ENCODE assay signal across 18 cellular contexts in the genomic region with DNA sequence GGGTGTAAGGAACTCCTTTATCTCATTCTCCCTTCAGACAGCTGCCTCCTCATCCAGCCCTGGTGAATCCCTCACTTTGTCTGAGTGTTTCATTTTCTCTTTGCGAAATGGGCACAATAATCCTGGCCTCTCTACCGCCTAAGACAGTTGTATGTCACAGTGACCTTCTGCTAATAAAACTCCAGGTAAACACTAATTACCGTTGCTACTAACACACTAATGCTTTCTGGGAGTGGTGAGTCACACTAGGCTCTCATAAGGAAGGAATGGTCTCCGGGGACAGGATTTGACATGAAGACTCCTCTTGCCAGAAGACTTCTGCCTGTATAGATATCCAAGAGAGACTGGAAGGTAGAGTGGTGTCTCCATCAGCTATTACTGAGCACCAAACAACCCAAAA.
DNase-seq lines count a peak whose midpoint lies in the region; ATAC-seq and TF ChIP-seq lines count a peak whose summit lies in the region.
"Had no signal": no experiment of that assay in that cellular context is flagged by ENCODE, and none has a peak within 500 bp of the region (broad histone marks: within the 10 kb centered on the region; RNA-seq: fewer than 3 reads in every experiment).

No MANE protein-coding gene starts in this region.

- no peak overlapping the region for H2BK5ac ChIP-seq in trophoblast cell (ENCODE audit: low read depth, low read length, poor library complexity)

- POLR2A ChIA-PET in HCT116 (lab: Charles Lee): no interaction called here

- H3K14ac ChIP-seq in trophoblast cell (ENCODE audit: low read length): no peak overlapping the region

- H3K4ac ChIP-seq in trophoblast cell (ENCODE audit: low read depth, low read length): no peak overlapping the region

- CTCF ChIA-PET in HCT116 (lab: Charles Lee): interaction anchor here (0.7 kb wide), 1 partner anchor 9 kb away, joined by 3 read pairs; no protein-coding TSS in a partner anchor

- no peak overlapping the region for H3K4me3 ChIP-seq in HCT116 (replicated peaks in 1 of 2; ENCODE audit: low read depth in 1 of 2, low read length in 2 of 2)
- H3K4me3 ChIP-seq in trophoblast cell (ENCODE audit: low read depth, low read length): no peak overlapping the region
- H3K4me3 ChIP-seq: SJCRH30, transverse colon had no signal

- H2BK120ac ChIP-seq in trophoblast cell (ENCODE audit: insufficient read depth, low read length, poor library complexity): no peak overlapping the region

- no peaks in the 10 kb centered on the region for H3K9me2 ChIP-seq in HCT116 (ENCODE audit: insufficient read depth)

- no peaks in the 10 kb centered on the region for H4K20me1 ChIP-seq in HCT116 (ENCODE audit: insufficient read depth)

- no peaks in the 10 kb centered on the region for H3K9me3 ChIP-seq in HCT116 (ENCODE audit: control insufficient read depth in 1 of 2, insufficient read depth in 1 of 2, low read depth in 1 of 2, low read length in 2 of 2)
- H3K9me3 ChIP-seq in trophoblast cell (ENCODE audit: insufficient read depth, low read depth, low read length): no peaks in the 10 kb centered on the region
- H3K9me3 ChIP-seq: BE2C, SJCRH30, transverse colon had no signal

- H3K18ac ChIP-seq in trophoblast cell (ENCODE audit: low read length): no peak overlapping the region

- peak overlapping the region; percentile 58 for H3K4me2 ChIP-seq in HCT116 (ENCODE audit: low read length)
- H3K4me2 ChIP-seq in trophoblast cell (ENCODE audit: low read length): no peak overlapping the region

- peak; percentile 50; the same call in 1 of the 2 replicates for ATAC-seq in HCT116
- peak; percentile 80 for ATAC-seq in esophagus mucosa
- ATAC-seq in HG02798 (IDR thresholded peaks at IDR 0.05; ENCODE audit: poor library complexity, unreplicated experiment): no peak
- ATAC-seq in HG03139 (IDR thresholded peaks at IDR 0.05; ENCODE audit: unreplicated experiment): no peak
- ATAC-seq: natural killer cell had no signal

- H4K8ac ChIP-seq in trophoblast cell (ENCODE audit: low read depth, low read length): no peak overlapping the region

- no peak overlapping the region for H3K27ac ChIP-seq in HCT116 (ENCODE audit: low read depth, low read length)
- no peak overlapping the region for H3K27ac ChIP-seq in trophoblast cell (ENCODE audit: low read depth, low read length)
- H3K27ac ChIP-seq: SJCRH30, transverse colon had no signal

- RAD21 ChIA-PET in HCT116 (lab: Charles Lee; ENCODE audit: low non-redundant PET in 1 of 2, low total read pairs in 2 of 2, uncharacterized antibody in 2 of 2, unreplicated experiment in 2 of 2): no interaction called here

- no peak overlapping the region for H4K12ac ChIP-seq in trophoblast cell (ENCODE audit: low read depth, low read length)

- no peaks in the 10 kb centered on the region for H3K27me3 ChIP-seq in HCT116 (ENCODE audit: insufficient read depth, low read length)
- H3K27me3 ChIP-seq in trophoblast cell (ENCODE audit: insufficient read depth, low read length): no peaks in the 10 kb centered on the region
- H3K27me3 ChIP-seq: BE2C, SJCRH30, transverse colon had no signal

- TF ChIP-seq CTCF in HCT116 (IDR thresholded peaks at IDR 0.05 in 2 of 3, conservative IDR thresholded peaks at IDR 0.05 in 1 of 3; ENCODE audit: borderline replicate concordance in 1 of 3, insufficient read depth in 1 of 3, low read depth in 2 of 3, low read length in 2 of 3): no peak

- intact Hi-C loops in HCT116 (cut with micrococcal nuclease): no loop called here

- BruUV-seq in HCT116 (replicated peaks; lab: Mats Ljungman, UMichigan): no TSS peak

- DNase-seq in HCT116 (ENCODE audit: low read depth, low spot score): peak; percentile 23
- peak; percentile 31 for DNase-seq in RPMI7951 (ENCODE audit: low read depth)
- DNase-seq in trophoblast cell: peak; percentile 40 to 50
- no peak for DNase-seq in NCI-H1092 treated with DMSO at 0.1 percent for 48 hours (lab: John Stamatoyannopoulos, UW)
- DNase-seq in MV-4-11 (lab: John Stamatoyannopoulos, UW): no peak
- DNase-seq: activated CD4-positive, alpha-beta T cell treated with anti-CD3 and anti-CD28 coated beads for 48 hours; activated CD8-positive, alpha-beta memory T cell treated with anti-CD3 and anti-CD28 coated beads, Interleukin-2, amount 50 U/mL, for 4 hours; activated gamma-delta T cell; amygdala; BE2C; natural killer cell; NCI-H1694; SJCRH30; stimulated activated naive CD4-positive, alpha-beta T cell; transverse colon had no signal

- no peaks in the 10 kb centered on the region for H3K36me3 ChIP-seq in HCT116 (ENCODE audit: control insufficient read depth in 1 of 2, insufficient read depth in 2 of 2, low read length in 2 of 2)
- no peaks in the 10 kb centered on the region for H3K36me3 ChIP-seq in trophoblast cell (ENCODE audit: control insufficient read depth in 1 of 2, insufficient read depth in 2 of 2, low read length in 2 of 2)
- H3K36me3 ChIP-seq: BE2C, SJCRH30, transverse colon had no signal

- TF ChIP-seq POLR2A in HCT116 (IDR thresholded peaks at IDR 0.05; ENCODE audit: borderline replicate concordance, extremely low read depth, insufficient read depth, insufficient read length): no peak

- TF ChIP-seq RAD21 in HCT116 (IDR thresholded peaks at IDR 0.05; ENCODE audit: low read depth): no peak

- H3K4me1 ChIP-seq in HCT116 (ENCODE audit: control insufficient read depth in 1 of 2, insufficient read depth in 2 of 2, low read length in 2 of 2) (peaks cover 0 to 24% of the 10 kb centered on the region in 2 experiments; a peak in 2 of 4 replicates), trophoblast cell (ENCODE audit: control insufficient read depth in 1 of 2, insufficient read depth in 2 of 2, low read length in 2 of 2) (no peaks in the 10 kb centered on the region)
- H3K4me1 ChIP-seq: BE2C, SJCRH30, transverse colon had no signal

- no peak overlapping the region for H3K23ac ChIP-seq in trophoblast cell (ENCODE audit: low read length)

- H2AK5ac ChIP-seq in trophoblast cell (ENCODE audit: low read length): no peak overlapping the region

- H3K79me1 ChIP-seq in trophoblast cell (ENCODE audit: low read length): no peaks in the 10 kb centered on the region

- H3K9ac ChIP-seq in HCT116 (ENCODE audit: low read length): no peak overlapping the region
- no peak overlapping the region for H3K9ac ChIP-seq in trophoblast cell (ENCODE audit: low read length)

- no peak overlapping the region for H4K91ac ChIP-seq in trophoblast cell (ENCODE audit: low read depth, low read length)

- H2AFZ ChIP-seq in HCT116 (ENCODE audit: low read depth, low read length, poor library complexity, severe bottlenecking) (peak overlapping the region; percentile 37), trophoblast cell (ENCODE audit: insufficient read depth, low read length, poor library complexity) (no peak overlapping the region)

- no peak overlapping the region for H2BK12ac ChIP-seq in trophoblast cell (ENCODE audit: low read length)

- no peaks in the 10 kb centered on the region for H3K79me2 ChIP-seq in HCT116 (ENCODE audit: insufficient read depth, low read length)
- no peaks in the 10 kb centered on the region for H3K79me2 ChIP-seq in trophoblast cell (ENCODE audit: control insufficient read depth, insufficient read depth, low read length, poor library complexity)

- WGBS in trophoblast cell (ENCODE audit: extremely low coverage, insufficient coverage, insufficient read length): no CpG with 5 or more reads among the region's 4 CpGs

TF ChIP-seq in HCT116, 20 proteins besides CTCF, POLR2A, EP300 and RAD21:
- no peak for TF ChIP-seq SRF (IDR thresholded peaks at IDR 0.05; ENCODE audit: low read depth)
- TF ChIP-seq JUND (IDR thresholded peaks at IDR 0.05): peak; percentile 20; the same call in 1 of the 2 replicates

Comparison
In these comparisons a context has a peak if more than half of its experiments do, and no peak if none do; other contexts are left out.
1. ATAC-seq: peak in HCT116 (single experiment) and esophagus mucosa (single experiment); none in HG02798 (single experiment) and HG03139 (single experiment).
2. DNase-seq: peak in HCT116 (single experiment), RPMI7951 (single experiment) and trophoblast cell (2 of 2); none in NCI-H1092 treated with DMSO at 0.1 percent for 48 hours (single experiment) and MV-4-11 (single experiment).